1 cellular context compared by ENCODE assay signal in the genomic region with DNA sequence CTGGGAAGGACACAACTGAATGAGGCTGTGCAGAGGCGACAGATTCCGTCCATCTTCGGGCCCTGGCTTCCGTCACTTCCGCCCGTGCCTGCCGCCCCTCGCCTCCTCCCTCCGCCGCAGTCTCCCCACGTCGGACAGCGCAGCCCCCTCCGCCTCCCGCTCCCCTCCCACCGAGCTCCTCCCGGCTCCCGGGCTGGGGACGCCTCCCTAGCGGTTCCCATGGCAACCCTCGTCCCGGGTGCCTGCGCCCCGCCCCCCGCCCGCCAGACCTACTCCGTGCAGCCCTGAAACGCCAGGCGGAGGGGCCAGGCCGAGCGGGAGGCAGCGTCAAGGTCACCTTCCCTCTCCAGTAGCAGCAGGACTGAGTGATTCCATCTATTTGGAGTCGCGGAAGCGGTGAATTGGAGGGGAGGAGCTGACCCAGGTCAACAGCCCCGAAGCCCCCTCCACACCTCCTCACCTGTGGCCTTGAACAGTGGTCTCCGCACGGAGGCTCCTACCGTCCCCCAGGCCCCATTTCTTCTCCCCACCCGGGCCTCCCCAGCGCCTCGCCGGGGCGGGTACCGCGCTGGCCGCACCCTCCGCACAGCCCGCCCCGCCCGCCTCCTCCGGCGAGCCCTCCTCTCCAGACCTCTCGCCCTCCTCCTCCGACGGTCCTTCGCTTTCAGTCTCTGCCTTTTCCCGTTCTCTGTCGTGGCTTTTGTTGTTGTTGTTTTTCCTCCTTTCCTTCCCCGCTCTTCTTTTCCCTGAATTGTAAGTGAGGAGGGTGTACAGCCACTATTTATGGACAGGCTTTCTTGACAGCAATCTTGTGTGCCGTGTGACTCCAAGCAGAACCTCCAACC.
TF ChIP-seq lines count a peak whose summit lies in the region.

No MANE protein-coding gene starts in this region.

TF ChIP-seq in GM12878, 131 proteins besides CTCF, POLR2A, EP300 and RAD21 (continued from another document):
- TF ChIP-seq, protein P1, sequence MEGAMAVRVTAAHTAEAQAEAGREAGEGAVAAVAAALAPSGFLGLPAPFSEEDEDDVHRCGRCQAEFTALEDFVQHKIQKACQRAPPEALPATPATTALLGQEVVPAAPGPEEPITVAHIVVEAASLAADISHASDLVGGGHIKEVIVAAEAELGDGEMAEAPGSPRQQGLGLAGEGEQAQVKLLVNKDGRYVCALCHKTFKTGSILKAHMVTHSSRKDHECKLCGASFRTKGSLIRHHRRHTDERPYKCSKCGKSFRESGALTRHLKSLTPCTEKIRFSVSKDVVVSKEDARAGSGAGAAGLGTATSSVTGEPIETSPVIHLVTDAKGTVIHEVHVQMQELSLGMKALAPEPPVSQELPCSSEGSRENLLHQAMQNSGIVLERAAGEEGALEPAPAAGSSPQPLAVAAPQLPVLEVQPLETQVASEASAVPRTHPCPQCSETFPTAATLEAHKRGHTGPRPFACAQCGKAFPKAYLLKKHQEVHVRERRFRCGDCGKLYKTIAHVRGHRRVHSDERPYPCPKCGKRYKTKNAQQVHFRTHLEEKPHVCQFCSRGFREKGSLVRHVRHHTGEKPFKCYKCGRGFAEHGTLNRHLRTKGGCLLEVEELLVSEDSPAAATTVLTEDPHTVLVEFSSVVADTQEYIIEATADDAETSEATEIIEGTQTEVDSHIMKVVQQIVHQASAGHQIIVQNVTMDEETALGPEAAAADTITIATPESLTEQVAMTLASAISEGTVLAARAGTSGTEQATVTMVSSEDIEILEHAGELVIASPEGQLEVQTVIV (IDR thresholded peaks at IDR 0.05; ENCODE audit: borderline replicate concordance, partially characterized antibody), result no peak
- TF ChIP-seq, protein P2, sequence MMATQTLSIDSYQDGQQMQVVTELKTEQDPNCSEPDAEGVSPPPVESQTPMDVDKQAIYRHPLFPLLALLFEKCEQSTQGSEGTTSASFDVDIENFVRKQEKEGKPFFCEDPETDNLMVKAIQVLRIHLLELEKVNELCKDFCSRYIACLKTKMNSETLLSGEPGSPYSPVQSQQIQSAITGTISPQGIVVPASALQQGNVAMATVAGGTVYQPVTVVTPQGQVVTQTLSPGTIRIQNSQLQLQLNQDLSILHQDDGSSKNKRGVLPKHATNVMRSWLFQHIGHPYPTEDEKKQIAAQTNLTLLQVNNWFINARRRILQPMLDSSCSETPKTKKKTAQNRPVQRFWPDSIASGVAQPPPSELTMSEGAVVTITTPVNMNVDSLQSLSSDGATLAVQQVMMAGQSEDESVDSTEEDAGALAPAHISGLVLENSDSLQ (IDR thresholded peaks at IDR 0.05), result peak; percentile 72
- TF ChIP-seq, protein P3, sequence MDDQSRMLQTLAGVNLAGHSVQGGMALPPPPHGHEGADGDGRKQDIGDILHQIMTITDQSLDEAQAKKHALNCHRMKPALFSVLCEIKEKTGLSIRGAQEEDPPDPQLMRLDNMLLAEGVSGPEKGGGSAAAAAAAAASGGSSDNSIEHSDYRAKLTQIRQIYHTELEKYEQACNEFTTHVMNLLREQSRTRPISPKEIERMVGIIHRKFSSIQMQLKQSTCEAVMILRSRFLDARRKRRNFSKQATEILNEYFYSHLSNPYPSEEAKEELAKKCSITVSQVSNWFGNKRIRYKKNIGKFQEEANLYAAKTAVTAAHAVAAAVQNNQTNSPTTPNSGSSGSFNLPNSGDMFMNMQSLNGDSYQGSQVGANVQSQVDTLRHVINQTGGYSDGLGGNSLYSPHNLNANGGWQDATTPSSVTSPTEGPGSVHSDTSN (IDR thresholded peaks at IDR 0.05; ENCODE audit: insufficient replicate concordance, low read depth, low read length), result no peak
- TF ChIP-seq CBX5 (IDR thresholded peaks at IDR 0.05; ENCODE audit: low read depth) (no peak), SUZ12 (IDR thresholded peaks at IDR 0.05; ENCODE audit: unreplicated experiment) (no peak), BHLHE40 (IDR thresholded peaks at IDR 0.05; ENCODE audit: borderline replicate concordance in 1 of 2, low read depth in 2 of 2, low read length in 1 of 2) (peak; percentile 95 to 99), ETV6 (conservative IDR thresholded peaks at IDR 0.05 in 1 of 2, IDR thresholded peaks at IDR 0.05 in 1 of 2; ENCODE audit: borderline replicate concordance in 1 of 2, low read depth in 1 of 2) (no peak), CBX3 (IDR thresholded peaks at IDR 0.05; ENCODE audit: borderline replicate concordance, low read depth) (no peak), CHD4 (IDR thresholded peaks at IDR 0.05) (no peak), ZNF274 (IDR thresholded peaks at IDR 0.05; ENCODE audit: insufficient read depth, insufficient read length) (no peak), RBBP5 (conservative IDR thresholded peaks at IDR 0.05) (no peak), SRF (IDR thresholded peaks at IDR 0.05; ENCODE audit: low read depth in 2 of 2, low read length in 2 of 2) (peak in 1 of 2 experiments; percentile 40; a peak in 1 of 4 replicates), HCFC1 (IDR thresholded peaks at IDR 0.05; ENCODE audit: low read length) (no peak), SIN3A (IDR thresholded peaks at IDR 0.05; ENCODE audit: low read depth, low read length) (no peak), KLF5 (IDR thresholded peaks at IDR 0.05; ENCODE audit: partially characterized antibody) (no peak), GABPA (IDR thresholded peaks at IDR 0.05; ENCODE audit: low read depth) (peak; percentile 67)
- TF ChIP-seq, protein P4, sequence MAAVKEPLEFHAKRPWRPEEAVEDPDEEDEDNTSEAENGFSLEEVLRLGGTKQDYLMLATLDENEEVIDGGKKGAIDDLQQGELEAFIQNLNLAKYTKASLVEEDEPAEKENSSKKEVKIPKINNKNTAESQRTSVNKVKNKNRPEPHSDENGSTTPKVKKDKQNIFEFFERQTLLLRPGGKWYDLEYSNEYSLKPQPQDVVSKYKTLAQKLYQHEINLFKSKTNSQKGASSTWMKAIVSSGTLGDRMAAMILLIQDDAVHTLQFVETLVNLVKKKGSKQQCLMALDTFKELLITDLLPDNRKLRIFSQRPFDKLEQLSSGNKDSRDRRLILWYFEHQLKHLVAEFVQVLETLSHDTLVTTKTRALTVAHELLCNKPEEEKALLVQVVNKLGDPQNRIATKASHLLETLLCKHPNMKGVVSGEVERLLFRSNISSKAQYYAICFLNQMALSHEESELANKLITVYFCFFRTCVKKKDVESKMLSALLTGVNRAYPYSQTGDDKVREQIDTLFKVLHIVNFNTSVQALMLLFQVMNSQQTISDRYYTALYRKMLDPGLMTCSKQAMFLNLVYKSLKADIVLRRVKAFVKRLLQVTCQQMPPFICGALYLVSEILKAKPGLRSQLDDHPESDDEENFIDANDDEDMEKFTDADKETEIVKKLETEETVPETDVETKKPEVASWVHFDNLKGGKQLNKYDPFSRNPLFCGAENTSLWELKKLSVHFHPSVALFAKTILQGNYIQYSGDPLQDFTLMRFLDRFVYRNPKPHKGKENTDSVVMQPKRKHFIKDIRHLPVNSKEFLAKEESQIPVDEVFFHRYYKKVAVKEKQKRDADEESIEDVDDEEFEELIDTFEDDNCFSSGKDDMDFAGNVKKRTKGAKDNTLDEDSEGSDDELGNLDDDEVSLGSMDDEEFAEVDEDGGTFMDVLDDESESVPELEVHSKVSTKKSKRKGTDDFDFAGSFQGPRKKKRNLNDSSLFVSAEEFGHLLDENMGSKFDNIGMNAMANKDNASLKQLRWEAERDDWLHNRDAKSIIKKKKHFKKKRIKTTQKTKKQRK (IDR thresholded peaks at IDR 0.05; ENCODE audit: low read depth, low read length), result no peak
- TF ChIP-seq, protein P5, sequence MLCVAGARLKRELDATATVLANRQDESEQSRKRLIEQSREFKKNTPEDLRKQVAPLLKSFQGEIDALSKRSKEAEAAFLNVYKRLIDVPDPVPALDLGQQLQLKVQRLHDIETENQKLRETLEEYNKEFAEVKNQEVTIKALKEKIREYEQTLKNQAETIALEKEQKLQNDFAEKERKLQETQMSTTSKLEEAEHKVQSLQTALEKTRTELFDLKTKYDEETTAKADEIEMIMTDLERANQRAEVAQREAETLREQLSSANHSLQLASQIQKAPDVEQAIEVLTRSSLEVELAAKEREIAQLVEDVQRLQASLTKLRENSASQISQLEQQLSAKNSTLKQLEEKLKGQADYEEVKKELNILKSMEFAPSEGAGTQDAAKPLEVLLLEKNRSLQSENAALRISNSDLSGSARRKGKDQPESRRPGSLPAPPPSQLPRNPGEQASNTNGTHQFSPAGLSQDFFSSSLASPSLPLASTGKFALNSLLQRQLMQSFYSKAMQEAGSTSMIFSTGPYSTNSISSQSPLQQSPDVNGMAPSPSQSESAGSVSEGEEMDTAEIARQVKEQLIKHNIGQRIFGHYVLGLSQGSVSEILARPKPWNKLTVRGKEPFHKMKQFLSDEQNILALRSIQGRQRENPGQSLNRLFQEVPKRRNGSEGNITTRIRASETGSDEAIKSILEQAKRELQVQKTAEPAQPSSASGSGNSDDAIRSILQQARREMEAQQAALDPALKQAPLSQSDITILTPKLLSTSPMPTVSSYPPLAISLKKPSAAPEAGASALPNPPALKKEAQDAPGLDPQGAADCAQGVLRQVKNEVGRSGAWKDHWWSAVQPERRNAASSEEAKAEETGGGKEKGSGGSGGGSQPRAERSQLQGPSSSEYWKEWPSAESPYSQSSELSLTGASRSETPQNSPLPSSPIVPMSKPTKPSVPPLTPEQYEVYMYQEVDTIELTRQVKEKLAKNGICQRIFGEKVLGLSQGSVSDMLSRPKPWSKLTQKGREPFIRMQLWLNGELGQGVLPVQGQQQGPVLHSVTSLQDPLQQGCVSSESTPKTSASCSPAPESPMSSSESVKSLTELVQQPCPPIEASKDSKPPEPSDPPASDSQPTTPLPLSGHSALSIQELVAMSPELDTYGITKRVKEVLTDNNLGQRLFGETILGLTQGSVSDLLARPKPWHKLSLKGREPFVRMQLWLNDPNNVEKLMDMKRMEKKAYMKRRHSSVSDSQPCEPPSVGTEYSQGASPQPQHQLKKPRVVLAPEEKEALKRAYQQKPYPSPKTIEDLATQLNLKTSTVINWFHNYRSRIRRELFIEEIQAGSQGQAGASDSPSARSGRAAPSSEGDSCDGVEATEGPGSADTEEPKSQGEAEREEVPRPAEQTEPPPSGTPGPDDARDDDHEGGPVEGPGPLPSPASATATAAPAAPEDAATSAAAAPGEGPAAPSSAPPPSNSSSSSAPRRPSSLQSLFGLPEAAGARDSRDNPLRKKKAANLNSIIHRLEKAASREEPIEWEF (IDR thresholded peaks at IDR 0.05; ENCODE audit: insufficient replicate concordance, low read depth, low read length), result no peak
